ENCODE assay signal across 35 cellular contexts in the genomic region with DNA sequence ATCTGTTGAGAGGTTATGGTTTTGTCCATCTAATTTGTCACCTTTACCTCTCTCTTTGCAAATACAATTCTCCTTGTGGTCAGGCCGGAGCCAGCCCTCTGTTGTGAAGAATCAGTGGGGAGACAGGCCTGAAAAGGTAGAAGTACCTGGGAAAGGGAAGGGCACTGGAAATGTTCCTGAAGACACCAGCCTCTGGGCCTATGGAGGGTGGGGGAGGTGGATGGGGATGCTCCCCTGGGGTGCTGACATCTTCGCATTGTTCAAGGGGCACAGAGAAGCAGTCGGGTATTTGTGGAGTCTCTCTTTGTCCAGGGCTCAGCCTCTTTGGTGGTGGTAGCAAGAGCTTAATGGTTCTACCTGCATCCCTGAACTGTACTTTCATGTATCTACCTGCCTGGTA.
"Had no signal": no experiment of that assay in that cellular context is flagged by ENCODE, and none has a peak within 500 bp of the region (broad histone marks: within the 10 kb centered on the region; RNA-seq: fewer than 3 reads in every experiment).

No MANE protein-coding gene starts in this region.

- H3K27ac Mint-ChIP-seq: activated B cell treated with CpG ODN at 0.5 μM for 24 hours; activated CD4-positive, alpha-beta memory T cell treated with anti-CD3 and anti-CD28 coated beads for 36 hours; activated CD4-positive, alpha-beta T cell treated with anti-CD3 and anti-CD28 coated beads, Interleukin-2, amount 10 ng/mL, durations not matched to agents 24 days and 14 days; activated CD8-positive, alpha-beta memory T cell treated with anti-CD3 and anti-CD28 coated beads, Interleukin-2, amount 10 ng/mL, durations not matched to agents 7 days and 5 days; activated CD8-positive, alpha-beta T cell treated with anti-CD3 and anti-CD28 coated beads for 36 hours; activated naive CD4-positive, alpha-beta T cell treated with anti-CD3 and anti-CD28 coated beads, Interleukin-2, amount 10 ng/mL, durations not matched to agents 7 days and 5 days; activated naive CD4-positive, alpha-beta T cell treated with anti-CD3 and anti-CD28 coated beads, Interleukin-2, amount 50 U/mL, for 24 hours; activated naive CD8-positive, alpha-beta T cell treated with anti-CD3 and anti-CD28 coated beads for 36 hours; activated T-cell treated with anti-CD3 and anti-CD28 coated beads, Interleukin-2, amount 50 U/mL, for 72 hours; activated T-helper 1 cell treated with anti-CD3 and anti-CD28 coated beads, Interleukin-12 subunit alpha, Interleukin-12 subunit beta, Interleukin-2, Interleukin-4 antibody, amounts not matched to agents 30 ng/mL and 10 ng/mL and 1 ng/mL, durations not matched to agents 14 hours and 24 hours and 36 hours; activated T-helper 2 cell treated with anti-CD3 and anti-CD28 coated beads, Interferon-gamma antibody, Interleukin-2, Interleukin-4, amounts not matched to agents 10 μg/mL and 5 μg/mL and 100 μg/mL, durations not matched to agents 14 hours and 24 hours and 36 hours; T-cell; T-helper 1 cell treated with Interleukin-12 subunit alpha and Interleukin-12 subunit beta and Interleukin-4 antibody, amounts not matched to agents 30 μg/mL and 1 μg/mL, for 36 hours; T-helper 2 cell treated with Interferon-gamma antibody and Interleukin-4, amounts not matched to agents 5 μg/mL and 100 μg/mL, for 36 hours had no signal

- ATAC-seq: activated CD8-positive, alpha-beta memory T cell treated with anti-CD3 and anti-CD28 coated beads, Interleukin-2, amount 10 ng/mL, durations not matched to agents 7 days and 5 days; activated CD8-positive, alpha-beta T cell treated with anti-CD3 and anti-CD28 coated beads for 36 hours; activated T-cell treated with anti-CD3 and anti-CD28 coated beads, Interleukin-2, amount 50 U/mL, for 4 hours; activated T-cell treated with anti-CD3 and anti-CD28 coated beads, Interleukin-2, amount 50 U/mL, for 72 hours; T-cell had no signal

- H3K4me3 ChIP-seq: adrenal gland, cardiac muscle cell had no signal

- H3K9me3 ChIP-seq: adrenal gland had no signal

- H3K27me3 ChIP-seq: adrenal gland, cardiac muscle cell had no signal

- H3K27me3 Mint-ChIP-seq: brain had no signal

- H3K4me3 Mint-ChIP-seq: activated B cell treated with CpG ODN at 0.5 μM for 24 hours; activated CD4-positive, alpha-beta memory T cell treated with anti-CD3 and anti-CD28 coated beads for 36 hours; activated CD4-positive, alpha-beta T cell treated with anti-CD3 and anti-CD28 coated beads, Interleukin-2, amount 10 ng/mL, durations not matched to agents 24 days and 14 days; activated CD8-positive, alpha-beta memory T cell treated with anti-CD3 and anti-CD28 coated beads, Interleukin-2, amount 10 ng/mL, durations not matched to agents 7 days and 5 days; activated CD8-positive, alpha-beta T cell treated with anti-CD3 and anti-CD28 coated beads for 36 hours; activated naive CD4-positive, alpha-beta T cell treated with anti-CD3 and anti-CD28 coated beads, Interleukin-2, amount 10 ng/mL, durations not matched to agents 7 days and 5 days; activated naive CD4-positive, alpha-beta T cell treated with anti-CD3 and anti-CD28 coated beads, Interleukin-2, amount 50 U/mL, for 24 hours; activated naive CD8-positive, alpha-beta T cell treated with anti-CD3 and anti-CD28 coated beads for 36 hours; activated T-cell treated with anti-CD3 and anti-CD28 coated beads, Interleukin-2, amount 50 U/mL, for 4 hours; activated T-cell treated with anti-CD3 and anti-CD28 coated beads, Interleukin-2, amount 50 U/mL, for 72 hours; activated T-helper 1 cell treated with anti-CD3 and anti-CD28 coated beads, Interleukin-12 subunit alpha, Interleukin-12 subunit beta, Interleukin-2, Interleukin-4 antibody, amounts not matched to agents 30 ng/mL and 10 ng/mL and 1 ng/mL, durations not matched to agents 14 hours and 24 hours and 36 hours; brain; central memory CD8-positive, alpha-beta T cell; T-cell; T-helper 1 cell treated with Interleukin-12 subunit alpha and Interleukin-12 subunit beta and Interleukin-4 antibody, amounts not matched to agents 30 μg/mL and 1 μg/mL, for 36 hours; T-helper 2 cell treated with Interferon-gamma antibody and Interleukin-4, amounts not matched to agents 5 μg/mL and 100 μg/mL, for 36 hours had no signal

- H3K27ac ChIP-seq: adrenal gland, cardiac muscle cell, VCaP had no signal

- DNase-seq: activated B cell treated with CpG ODN at 0.5 μM for 24 hours; activated CD4-positive, alpha-beta memory T cell treated with anti-CD3 and anti-CD28 coated beads for 36 hours; activated CD4-positive, alpha-beta T cell treated with anti-CD3 and anti-CD28 coated beads for 4 hours; activated CD4-positive, alpha-beta T cell treated with anti-CD3 and anti-CD28 coated beads, Interleukin-2, amount 10 ng/mL, durations not matched to agents 24 days and 14 days; activated CD4-positive, alpha-beta T cell treated with anti-CD3 and anti-CD28 coated beads, Interleukin-2, amount 50 U/mL, for 1 hour; activated CD4-positive, alpha-beta T cell treated with anti-CD3 and anti-CD28 coated beads, Interleukin-2, amount 50 U/mL, for 4 hours; activated CD4-positive, CD25-positive, alpha-beta regulatory T cell treated with anti-CD3 and anti-CD28 coated beads, Interleukin-2, amount 50 U/mL, for 72 hours; activated CD8-positive, alpha-beta memory T cell treated with anti-CD3 and anti-CD28 coated beads, Interleukin-2, amount 10 ng/mL, durations not matched to agents 7 days and 5 days; activated CD8-positive, alpha-beta T cell treated with anti-CD3 and anti-CD28 coated beads for 36 hours; activated effector memory CD4-positive, alpha-beta T cell treated with Interleukin-2 at 50 U/mL for 16 hours; activated gamma-delta T cell; activated naive CD4-positive, alpha-beta T cell treated with anti-CD3 and anti-CD28 coated beads, Interleukin-2, amount 10 ng/mL, durations not matched to agents 7 days and 5 days; activated naive CD4-positive, alpha-beta T cell treated with Interleukin-2 at 50 U/mL for 16 hours; activated naive CD8-positive, alpha-beta T cell treated with anti-CD3 and anti-CD28 coated beads for 36 hours; activated T-cell treated with anti-CD3 and anti-CD28 coated beads for 4 hours; activated T-cell treated with anti-CD3 and anti-CD28 coated beads, Interleukin-2, amount 50 U/mL, for 1 hour; activated T-cell treated with anti-CD3 and anti-CD28 coated beads, Interleukin-2, amount 50 U/mL, for 4 hours; activated T-cell treated with anti-CD3 and anti-CD28 coated beads, Interleukin-2, amount 50 U/mL, for 72 hours; adrenal gland; amniotic stem cell; aorta; caudate nucleus; cerebellar nuclear complex; T-cell; T-helper 2 cell; T-helper 9 cell had no signal

- H3K9me3 Mint-ChIP-seq: activated B cell treated with CpG ODN at 0.5 μM for 24 hours; activated CD4-positive, alpha-beta memory T cell treated with anti-CD3 and anti-CD28 coated beads for 36 hours; activated CD4-positive, alpha-beta T cell treated with anti-CD3 and anti-CD28 coated beads, Interleukin-2, amount 10 ng/mL, durations not matched to agents 24 days and 14 days; activated CD8-positive, alpha-beta T cell treated with anti-CD3 and anti-CD28 coated beads for 36 hours; activated naive CD4-positive, alpha-beta T cell treated with anti-CD3 and anti-CD28 coated beads, Interleukin-2, amount 10 ng/mL, durations not matched to agents 7 days and 5 days; activated naive CD4-positive, alpha-beta T cell treated with anti-CD3 and anti-CD28 coated beads, Interleukin-2, amount 50 U/mL, for 24 hours; activated naive CD8-positive, alpha-beta T cell treated with anti-CD3 and anti-CD28 coated beads for 36 hours; activated T-cell treated with anti-CD3 and anti-CD28 coated beads, Interleukin-2, amount 50 U/mL, for 4 hours; activated T-cell treated with anti-CD3 and anti-CD28 coated beads, Interleukin-2, amount 50 U/mL, for 72 hours; activated T-helper 1 cell treated with anti-CD3 and anti-CD28 coated beads, Interleukin-12 subunit alpha, Interleukin-12 subunit beta, Interleukin-2, Interleukin-4 antibody, amounts not matched to agents 30 ng/mL and 10 ng/mL and 1 ng/mL, durations not matched to agents 14 hours and 24 hours and 36 hours; activated T-helper 2 cell treated with anti-CD3 and anti-CD28 coated beads, Interferon-gamma antibody, Interleukin-2, Interleukin-4, amounts not matched to agents 10 μg/mL and 5 μg/mL and 100 μg/mL, durations not matched to agents 14 hours and 24 hours and 36 hours; central memory CD8-positive, alpha-beta T cell; T-cell; T-helper 1 cell treated with Interleukin-12 subunit alpha and Interleukin-12 subunit beta and Interleukin-4 antibody, amounts not matched to agents 30 μg/mL and 1 μg/mL, for 36 hours; T-helper 2 cell treated with Interferon-gamma antibody and Interleukin-4, amounts not matched to agents 5 μg/mL and 100 μg/mL, for 36 hours had no signal

- H3K36me3 Mint-ChIP-seq: activated CD4-positive, alpha-beta memory T cell treated with anti-CD3 and anti-CD28 coated beads for 36 hours; activated CD8-positive, alpha-beta memory T cell treated with anti-CD3 and anti-CD28 coated beads, Interleukin-2, amount 10 ng/mL, durations not matched to agents 7 days and 5 days; activated naive CD4-positive, alpha-beta T cell treated with anti-CD3 and anti-CD28 coated beads, Interleukin-2, amount 10 ng/mL, durations not matched to agents 7 days and 5 days; activated naive CD4-positive, alpha-beta T cell treated with anti-CD3 and anti-CD28 coated beads, Interleukin-2, amount 50 U/mL, for 24 hours; activated naive CD8-positive, alpha-beta T cell treated with anti-CD3 and anti-CD28 coated beads for 36 hours; brain; T-cell had no signal

- H3K4me1 Mint-ChIP-seq: activated CD4-positive, alpha-beta T cell treated with anti-CD3 and anti-CD28 coated beads, Interleukin-2, amount 10 ng/mL, durations not matched to agents 24 days and 14 days; activated naive CD8-positive, alpha-beta T cell treated with anti-CD3 and anti-CD28 coated beads for 36 hours; central memory CD8-positive, alpha-beta T cell had no signal

- H3K4me1 ChIP-seq: adrenal gland had no signal

- H3K36me3 ChIP-seq: adrenal gland, cardiac muscle cell had no signal
